ENCODE assay signal across 18 cellular contexts in the genomic region with DNA sequence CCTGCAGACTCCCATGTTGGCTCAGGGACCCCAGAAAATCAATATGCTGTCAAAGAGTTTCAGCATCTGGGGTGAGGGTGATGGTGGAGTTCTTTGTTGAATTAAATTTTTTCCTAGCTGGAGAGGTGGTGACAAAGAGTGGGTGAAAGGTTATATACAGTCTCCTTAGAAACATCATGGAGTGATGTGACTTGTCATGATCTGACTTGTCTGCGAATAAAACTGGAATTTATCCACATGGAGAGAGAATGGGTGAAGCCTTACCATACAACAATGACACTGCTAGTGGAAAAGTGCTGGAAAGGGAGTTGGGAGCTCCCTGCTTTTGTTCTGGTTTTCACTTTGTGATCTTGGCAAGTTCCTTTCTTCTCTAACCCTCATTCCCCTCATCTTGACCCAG.
"Had no signal": no experiment of that assay in that cellular context is flagged by ENCODE, and none has a peak within 500 bp of the region (broad histone marks: within the 10 kb centered on the region; RNA-seq: fewer than 3 reads in every experiment).

No MANE protein-coding gene starts in this region.

- H3K27ac Mint-ChIP-seq: memory B cell; natural killer cell treated with Interleukin-12 subunit alpha and Interleukin-12 subunit beta and Interleukin-15 and Interleukin-18, amount 100 ng/mL, for 72 hours; T-cell had no signal

- H3K27me3 ChIP-seq: hepatocyte had no signal

- H3K4me2 ChIP-seq: hepatocyte had no signal

- ATAC-seq: sciatic nerve, T-cell had no signal

- H2AFZ ChIP-seq: hepatocyte had no signal

- H3K79me2 ChIP-seq: hepatocyte had no signal

- H3K4me3 ChIP-seq: hepatocyte, left ventricle myocardium inferior had no signal

- DNase-seq: activated CD4-positive, alpha-beta T cell treated with anti-CD3 and anti-CD28 coated beads for 1 hour; activated CD4-positive, alpha-beta T cell treated with anti-CD3 and anti-CD28 coated beads, Interleukin-2, amount 50 U/mL, for 4 hours; activated naive CD4-positive, alpha-beta T cell treated with Interleukin-2 at 50 U/mL for 16 hours; activated T-cell treated with anti-CD3 and anti-CD28 coated beads for 4 hours; central memory CD4-positive, alpha-beta T cell; cortex of kidney; effector CD8-positive, alpha-beta T cell; kidney; left ventricle myocardium inferior; occipital lobe; stimulated activated CD4-positive, alpha-beta T cell treated with anti-CD3 and anti-CD28 coated beads, Interleukin-2, amount 100 ng/mL, for 24 hours; T-cell; T-helper 9 cell had no signal

- H3K9me3 Mint-ChIP-seq: natural killer cell treated with Interleukin-12 subunit alpha and Interleukin-12 subunit beta and Interleukin-15 and Interleukin-18, amount 100 ng/mL, for 72 hours had no signal

- H3K4me1 Mint-ChIP-seq: memory B cell, T-cell had no signal

- H3K4me3 Mint-ChIP-seq: memory B cell; natural killer cell treated with Interleukin-12 subunit alpha and Interleukin-12 subunit beta and Interleukin-15 and Interleukin-18, amount 100 ng/mL, for 72 hours; T-cell had no signal

- H3K27ac ChIP-seq: hepatocyte, left ventricle myocardium inferior, VCaP had no signal

- H3K36me3 Mint-ChIP-seq: memory B cell; natural killer cell treated with Interleukin-12 subunit alpha and Interleukin-12 subunit beta and Interleukin-15 and Interleukin-18, amount 100 ng/mL, for 72 hours; T-cell had no signal
